ENCODE assay signal across 28 cellular contexts in the genomic region with DNA sequence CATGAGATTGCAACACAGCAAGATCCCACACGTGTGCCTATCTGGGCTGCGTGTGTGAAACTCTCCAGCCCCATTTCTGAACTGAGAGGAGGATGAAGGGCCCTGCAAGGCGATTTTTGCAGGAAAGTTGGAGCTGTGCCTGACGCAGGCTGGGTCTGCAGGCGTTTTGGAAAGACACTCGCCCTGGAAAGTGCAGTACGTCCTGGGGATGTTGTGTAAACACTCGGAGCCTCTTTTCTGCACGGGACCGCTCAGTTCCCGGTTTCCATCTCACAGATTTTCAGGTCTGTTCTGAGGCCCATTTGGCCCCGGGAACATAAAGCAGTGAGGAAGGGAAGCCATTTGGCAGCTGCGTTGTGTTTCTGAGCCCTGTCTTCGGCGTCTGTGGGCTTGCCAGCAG.
"Had no signal": no experiment of that assay in that cellular context is flagged by ENCODE, and none has a peak within 500 bp of the region (broad histone marks: within the 10 kb centered on the region; RNA-seq: fewer than 3 reads in every experiment).

No MANE protein-coding gene starts in this region.

- ATAC-seq: esophagus mucosa; foreskin keratinocyte; naive thymus-derived CD4-positive, alpha-beta T cell; right lobe of liver; stimulated activated effector memory CD8-positive, alpha-beta T cell treated with anti-CD3 and anti-CD28 coated beads, Interleukin-12 subunit alpha, Interleukin-12 subunit beta, amount 100 ng/mL, for 72 hours had no signal

- H3K36me3 ChIP-seq: colonic mucosa, heart right ventricle, neural progenitor cell, prostate gland, right lobe of liver, stomach, thyroid gland had no signal

- H3K9me3 ChIP-seq: colonic mucosa, heart right ventricle, prostate gland, right lobe of liver, stomach, thyroid gland had no signal

- H3K27me3 Mint-ChIP-seq: central memory CD8-positive, alpha-beta T cell; dendritic cell treated with granulocyte-macrophage colony-stimulating factor and Interleukin-4, amounts not matched to agents 40 ng/mL and 50 ng/mL, for 4 days had no signal

- H3K27ac Mint-ChIP-seq: dendritic cell treated with granulocyte-macrophage colony-stimulating factor and Interleukin-4, amounts not matched to agents 40 ng/mL and 50 ng/mL, for 4 days; endodermal cell; immature natural killer cell; naive thymus-derived CD4-positive, alpha-beta T cell; neural progenitor cell; stimulated activated effector memory CD8-positive, alpha-beta T cell treated with anti-CD3 and anti-CD28 coated beads, Interleukin-12 subunit alpha, Interleukin-12 subunit beta, amount 100 ng/mL, for 72 hours had no signal

- H3K4me3 ChIP-seq: colonic mucosa, heart right ventricle, neural progenitor cell, prostate gland, right lobe of liver, stomach, thyroid gland had no signal

- DNase-seq: colonic mucosa; effector CD8-positive, alpha-beta T cell; endodermal cell; foreskin keratinocyte; glutamatergic neuron; hypothalamus; immature natural killer cell; islet precursor cell; kidney glomerular epithelial cell; mesendoderm; midbrain; naive thymus-derived CD4-positive, alpha-beta T cell; right lobe of liver; stimulated activated CD4-positive, alpha-beta T cell treated with anti-CD3 and anti-CD28 coated beads, Interleukin-2, amount 100 ng/mL, for 24 hours; stimulated activated CD4-positive, alpha-beta T cell treated with anti-CD3 and anti-CD28 coated beads, Interleukin-4, amount 100 ng/mL, for 24 hours; stimulated activated naive CD4-positive, alpha-beta T cell treated with Interleukin-2 at 50 U/mL for 16 hours; stomach; thyroid gland; trophoblast cell had no signal

- H3K27me3 ChIP-seq: colonic mucosa, foreskin keratinocyte, neural progenitor cell, right lobe of liver, stomach, thyroid gland had no signal

- H3K4me1 Mint-ChIP-seq: central memory CD8-positive, alpha-beta T cell; immature natural killer cell; naive thymus-derived CD4-positive, alpha-beta T cell; stimulated activated effector memory CD8-positive, alpha-beta T cell treated with anti-CD3 and anti-CD28 coated beads, Interleukin-12 subunit alpha, Interleukin-12 subunit beta, amount 100 ng/mL, for 72 hours had no signal

- H3K4me3 Mint-ChIP-seq: central memory CD8-positive, alpha-beta T cell; dendritic cell treated with granulocyte-macrophage colony-stimulating factor and Interleukin-4, amounts not matched to agents 40 ng/mL and 50 ng/mL, for 4 days; endodermal cell; immature natural killer cell; naive thymus-derived CD4-positive, alpha-beta T cell; nephron; neural progenitor cell; stimulated activated effector memory CD8-positive, alpha-beta T cell treated with anti-CD3 and anti-CD28 coated beads, Interleukin-12 subunit alpha, Interleukin-12 subunit beta, amount 100 ng/mL, for 72 hours had no signal

- H3K4me1 ChIP-seq: colonic mucosa, foreskin keratinocyte, prostate gland, right lobe of liver, stomach, thyroid gland had no signal

- H3K27ac ChIP-seq: colonic mucosa, epithelial cell of prostate, foreskin keratinocyte, heart right ventricle, neural progenitor cell, prostate gland, right lobe of liver, stomach, thyroid gland had no signal

- H3K36me3 Mint-ChIP-seq: immature natural killer cell; naive thymus-derived CD4-positive, alpha-beta T cell; neural progenitor cell; stimulated activated effector memory CD8-positive, alpha-beta T cell treated with anti-CD3 and anti-CD28 coated beads, Interleukin-12 subunit alpha, Interleukin-12 subunit beta, amount 100 ng/mL, for 72 hours had no signal

- H3K9me3 Mint-ChIP-seq: dendritic cell treated with granulocyte-macrophage colony-stimulating factor and Interleukin-4, amounts not matched to agents 40 ng/mL and 50 ng/mL, for 4 days; endodermal cell; neural progenitor cell had no signal
